Comparison of ENCODE assay signal across 22 cellular contexts in genomic region chr15:74847462-74847861, GRCh38. TPM values are rescaled to one million over a fixed set of nuclear protein-coding genes. Genes with fewer than 3 reads are reported as not detected.
A peak's percentile ranks its signal among the peaks of the same experiment; 100 is the strongest.
DNase-seq lines count a peak whose midpoint lies in the region; ATAC-seq and TF ChIP-seq lines count a peak whose summit lies in the region.
"Had no signal": no experiment of that assay in that cellular context is flagged by ENCODE, and none has a peak within 500 bp of the region (broad histone marks: within the 10 kb centered on the region; RNA-seq: fewer than 3 reads in every experiment).

No MANE protein-coding gene starts in this region.

- no peak overlapping the region for H4K91ac ChIP-seq in trophoblast cell (ENCODE audit: low read depth, low read length)

- H3K27me3 ChIP-seq in WERI-Rb-1 (ENCODE audit: insufficient read depth, low read depth, severe bottlenecking) (no peaks in the 10 kb centered on the region), heart right ventricle (no peaks in the 10 kb centered on the region), trophoblast cell (ENCODE audit: insufficient read depth, low read length) (no peaks in the 10 kb centered on the region)
- H3K27me3 ChIP-seq: breast epithelium, tibial nerve had no signal

- no peak overlapping the region for H3K4me3 ChIP-seq in WERI-Rb-1 (ENCODE audit: low read depth, low read length)
- no peak overlapping the region for H3K4me3 ChIP-seq in heart right ventricle
- H3K4me3 ChIP-seq in trophoblast cell (ENCODE audit: low read depth, low read length) = peak overlapping the region; percentile 32
- H3K4me3 ChIP-seq: breast epithelium, tibial nerve had no signal

- H4K8ac ChIP-seq in trophoblast cell (ENCODE audit: low read depth, low read length) = no peak overlapping the region

- H2BK120ac ChIP-seq in trophoblast cell (ENCODE audit: insufficient read depth, low read length, poor library complexity) = no peak overlapping the region

- H3K9me3 ChIP-seq in WERI-Rb-1 (ENCODE audit: severe bottlenecking) = no peaks in the 10 kb centered on the region
- H3K9me3 ChIP-seq in heart right ventricle = no peaks in the 10 kb centered on the region
- no peaks in the 10 kb centered on the region for H3K9me3 ChIP-seq in trophoblast cell (ENCODE audit: insufficient read depth, low read depth, low read length)
- H3K9me3 ChIP-seq: breast epithelium, tibial nerve had no signal

- H3K14ac ChIP-seq in trophoblast cell (ENCODE audit: low read length) = no peak overlapping the region

- H2AFZ ChIP-seq in trophoblast cell (ENCODE audit: insufficient read depth, low read length, poor library complexity) = no peak overlapping the region

- peaks cover 6% of the 10 kb centered on the region for H3K79me1 ChIP-seq in trophoblast cell (ENCODE audit: low read length)

- H3K79me2 ChIP-seq in trophoblast cell (ENCODE audit: control insufficient read depth, insufficient read depth, low read length, poor library complexity) = peaks cover 3% of the 10 kb centered on the region

- peaks cover 5 to 27% (median 15%) of the 10 kb centered on the region in 9 donors for H3K4me1 ChIP-seq in heart right ventricle
- peaks cover 7 to 13% of the 10 kb centered on the region in 2 experiments for H3K4me1 ChIP-seq in trophoblast cell (ENCODE audit: control insufficient read depth in 1 of 2, insufficient read depth in 2 of 2, low read length in 2 of 2)

- H3K4ac ChIP-seq in trophoblast cell (ENCODE audit: low read depth, low read length) = no peak overlapping the region

- no peak overlapping the region for H3K18ac ChIP-seq in trophoblast cell (ENCODE audit: low read length)

- no peak overlapping the region for H2BK5ac ChIP-seq in trophoblast cell (ENCODE audit: low read depth, low read length, poor library complexity)

- intact Hi-C loops in heart right ventricle (cut with DNase I) = loop anchor here in 3 of 10 donors (10.0 kb wide), 2 partner anchors 47 to 63 kb away; partner anchors contain the start of genes MPI (in 2 of the 3) and CSK (in 1 of the 3)

- TF ChIP-seq CTCF in WERI-Rb-1 (IDR thresholded peaks at IDR 0.05; ENCODE audit: low read depth, low read length) (no peak), heart right ventricle (IDR thresholded peaks at IDR 0.05) (no peak)

- WGBS in heart right ventricle, 2 donors = 47 to 67% methylated on average over 3 of the region's 3 CpGs
- WGBS in trophoblast cell (ENCODE audit: extremely low coverage, insufficient coverage, insufficient read length) = no CpG with 5 or more reads among the region's 3 CpGs

- H4K12ac ChIP-seq in trophoblast cell (ENCODE audit: low read depth, low read length) = no peak overlapping the region

- peak in 6 of 8 donors; percentile 27 to 66 (median 52) for ATAC-seq in heart right ventricle
- ATAC-seq in GM21717 (IDR thresholded peaks at IDR 0.05; ENCODE audit: unreplicated experiment) = no peak
- ATAC-seq: PC-3, sciatic nerve had no signal

- H3K23ac ChIP-seq in trophoblast cell (ENCODE audit: low read length) = no peak overlapping the region

- H2BK12ac ChIP-seq in trophoblast cell (ENCODE audit: low read length) = no peak overlapping the region

- H3K36me3 ChIP-seq in WERI-Rb-1 (peaks cover 67% of the 10 kb centered on the region), heart right ventricle (peaks cover 0 to 82% (median 52%) of the 10 kb centered on the region in 9 donors), trophoblast cell (ENCODE audit: control insufficient read depth in 1 of 2, insufficient read depth in 2 of 2, low read length in 2 of 2) (peaks cover 54 to 55% of the 10 kb centered on the region in 2 experiments)

- H3K4me2 ChIP-seq in trophoblast cell (ENCODE audit: low read length) = no peak overlapping the region

- DNase-seq in DMS 273 (lab: John Stamatoyannopoulos, UW; ENCODE audit: unreplicated experiment) (peak; percentile 18), DMS 273 treated with DMSO at 0.1 percent for 48 hours (lab: John Stamatoyannopoulos, UW) (no peak), WERI-Rb-1 (peak; percentile 25), heart right ventricle (peak; percentile 51 to 65), trophoblast cell (no peak), DMS79 (lab: John Stamatoyannopoulos, UW) (no peak)
- no peak for DNase-seq in activated effector memory CD4-positive, alpha-beta T cell treated with anti-CD3 and anti-CD28 coated beads, Interleukin-2, amount 50 U/mL, for 16 hours
- DNase-seq: activated CD8-positive, alpha-beta memory T cell treated with anti-CD3 and anti-CD28 coated beads for 24 hours; activated naive CD4-positive, alpha-beta T cell; Calu3; effector CD8-positive, alpha-beta T cell; GF-D8; MM.1S; NCI-H1930; NCI-H526; PC-3; stimulated activated CD4-positive, alpha-beta T cell treated with anti-CD3 and anti-CD28 coated beads, Interleukin-4, amount 100 ng/mL, for 1 hour had no signal

- H2AK5ac ChIP-seq in trophoblast cell (ENCODE audit: low read length) = no peak overlapping the region

- H3K9ac ChIP-seq in trophoblast cell (ENCODE audit: low read length) = no peak overlapping the region

- H3K27ac ChIP-seq in WERI-Rb-1 = no peak overlapping the region; the same call in 1 of the 2 replicates
- H3K27ac ChIP-seq in heart right ventricle = peak overlapping the region in 7 of 10 donors; percentile 30 to 74 (median 68)
- H3K27ac ChIP-seq in trophoblast cell (ENCODE audit: low read depth, low read length) = no peak overlapping the region
- H3K27ac ChIP-seq: breast epithelium had no signal

RNA-seq across cellular contexts. Expression of gene ULK3, which starts 4.5 kb away (rescaled TPM):
- total RNA-seq in heart right ventricle = 10 to 100 TPM; 21.3 to 44.0 (median 24.7) TPM
- polyA plus RNA-seq in heart right ventricle = 10 to 100 TPM; 22.5 to 56.3 TPM
- 9.3 and 10.1 TPM in 2 replicates for polyA plus RNA-seq in trophoblast cell (2013)

RNA-seq across cellular contexts. Expression of gene CPLX3, which starts 21.0 kb away (rescaled TPM):
- total RNA-seq in heart right ventricle = 1 to 10 TPM in 7 of 10 donors, under 1 TPM in 2, not detected in 1; 0.64 to 6.1 (median 1.3) TPM
- 10 to 100 TPM in 1 of 2 donors, under 1 TPM in 1; 0.04 to 14.6 TPM for polyA plus RNA-seq in heart right ventricle
- polyA plus RNA-seq in trophoblast cell (2013) = 0.03 TPM in 2 replicates
- total RNA-seq: H4, PC-3, sciatic nerve, tibial nerve had no signal

RNA-seq across cellular contexts. Expression of gene SCAMP2, which starts 25.7 kb away (rescaled TPM):
- total RNA-seq in heart right ventricle = 10 to 100 TPM; 28.0 to 64.3 (median 39.1) TPM
- polyA plus RNA-seq in heart right ventricle = 10 to 100 TPM; 30.9 to 76.7 TPM
- polyA plus RNA-seq in trophoblast cell (2013) = 73.8 and 78.1 TPM in 2 replicates

RNA-seq across cellular contexts. Expression of gene LMAN1L, which starts 34.8 kb away (rescaled TPM):
- total RNA-seq in heart right ventricle = 10 to 100 TPM in 4 of 10 donors, 1 to 10 TPM in 6; 6.3 to 47.4 (median 9.0) TPM
- polyA plus RNA-seq in heart right ventricle = 10 to 100 TPM in 1 of 2 donors, under 1 TPM in 1; 0.03 to 18.4 TPM
- polyA plus RNA-seq in trophoblast cell (2013) = not detected in 2 replicates
- total RNA-seq: PC-3, sciatic nerve had no signal

RNA-seq across cellular contexts. Expression of gene MPI, which starts 42.4 kb away (rescaled TPM):
- 10 to 100 TPM; 39.3 to 86.4 (median 57.4) TPM for total RNA-seq in heart right ventricle
- polyA plus RNA-seq in heart right ventricle = 10 to 100 TPM; 24.4 to 34.3 TPM
- polyA plus RNA-seq in trophoblast cell (2013) = 18.5 and 19.3 TPM in 2 replicates

Comparison
In these comparisons a context has a peak if more than half of its experiments do, and no peak if none do; other contexts are left out.
1. DNase-seq: peak in DMS 273 (single experiment), WERI-Rb-1 (single experiment) and heart right ventricle (2 of 2); none in DMS 273 treated with DMSO at 0.1 percent for 48 hours (single experiment), trophoblast cell (0 of 2), activated effector memory CD4-positive, alpha-beta T cell treated with anti-CD3 and anti-CD28 coated beads, Interleukin-2, amount 50 U/mL, for 16 hours (single experiment) and DMS79 (single experiment).
2. H3K27ac ChIP-seq: peak in heart right ventricle (7 of 10); none in WERI-Rb-1 (single experiment) and trophoblast cell (single experiment).